In the genomic region with DNA sequence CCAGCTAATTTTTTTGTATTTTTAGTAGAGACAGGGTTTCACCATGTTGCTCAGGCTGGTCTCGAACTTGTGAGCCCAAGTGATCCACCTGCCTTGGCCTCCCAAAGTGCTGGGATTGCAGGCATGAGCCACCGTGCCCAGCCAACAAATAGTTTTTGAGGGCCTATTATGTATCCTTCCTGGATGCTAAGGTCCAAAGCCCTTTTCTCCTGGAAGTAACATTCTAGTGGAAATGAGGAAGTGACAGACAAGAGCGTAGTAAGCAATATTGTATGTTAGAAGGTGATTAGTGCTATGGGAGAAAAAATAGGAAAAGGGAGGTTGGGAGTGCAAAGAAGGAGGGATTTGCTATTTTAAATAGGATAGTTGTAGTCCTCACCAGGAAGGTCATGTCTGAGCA, we compare ENCODE assay signal across 29 cellular contexts.
"Had no signal": no experiment of that assay in that cellular context is flagged by ENCODE, and none has a peak within 500 bp of the region (broad histone marks: within the 10 kb centered on the region; RNA-seq: fewer than 3 reads in every experiment).

No MANE protein-coding gene starts in this region.

- FAIRE-seq: astrocyte, TTC549 had no signal

- H3K27ac Mint-ChIP-seq: activated CD8-positive, alpha-beta T cell treated with anti-CD3 and anti-CD28 coated beads for 36 hours; activated naive CD8-positive, alpha-beta T cell; activated T-helper 17 cell treated with anti-CD3 and anti-CD28 coated beads, Interleukin-2, amount 50 U/mL, for 72 hours; effector memory CD8-positive, alpha-beta T cell; WTC11 had no signal

- ATAC-seq: activated CD8-positive, alpha-beta T cell treated with anti-CD3 and anti-CD28 coated beads for 36 hours; activated T-cell treated with anti-CD3 and anti-CD28 coated beads, Interleukin-2, amount 50 U/mL, for 4 hours; activated T-helper 17 cell treated with anti-CD3 and anti-CD28 coated beads, Interleukin-2, amount 50 U/mL, for 72 hours; effector memory CD8-positive, alpha-beta T cell; foreskin keratinocyte; gastrocnemius medialis; WTC11 had no signal

- H3K9me3 Mint-ChIP-seq: activated CD8-positive, alpha-beta T cell treated with anti-CD3 and anti-CD28 coated beads for 36 hours; activated T-cell treated with anti-CD3 and anti-CD28 coated beads, Interleukin-2, amount 50 U/mL, for 4 hours; activated T-helper 17 cell treated with anti-CD3 and anti-CD28 coated beads, Interleukin-2, amount 50 U/mL, for 72 hours; central memory CD8-positive, alpha-beta T cell; effector memory CD8-positive, alpha-beta T cell had no signal

- DNase-seq: activated CD4-positive, alpha-beta T cell treated with anti-CD3 and anti-CD28 coated beads for 1 hour; activated CD4-positive, alpha-beta T cell treated with anti-CD3 and anti-CD28 coated beads for 48 hours; activated CD4-positive, alpha-beta T cell treated with anti-CD3 and anti-CD28 coated beads, Interleukin-2, amount 50 U/mL, for 1 hour; activated CD4-positive, alpha-beta T cell treated with anti-CD3 and anti-CD28 coated beads, Interleukin-2, amount 50 U/mL, for 48 hours; activated CD8-positive, alpha-beta memory T cell treated with anti-CD3 and anti-CD28 coated beads for 24 hours; activated CD8-positive, alpha-beta T cell treated with anti-CD3 and anti-CD28 coated beads for 36 hours; activated effector memory CD4-positive, alpha-beta T cell treated with Interleukin-2 at 50 U/mL for 16 hours; activated gamma-delta T cell treated with Interleukin-2 at 50 U/mL for 16 hours; activated naive CD4-positive, alpha-beta T cell treated with anti-CD3 and anti-CD28 coated beads, Interleukin-2, amount 50 U/mL, for 16 hours; activated naive CD4-positive, alpha-beta T cell treated with Interleukin-2 at 50 U/mL for 16 hours; activated T-cell treated with anti-CD3 and anti-CD28 coated beads, Interleukin-2, amount 50 U/mL, for 4 hours; amniotic stem cell; anterior cingulate cortex; brain microvascular endothelial cell; dermis blood vessel endothelial cell; effector CD4-positive, alpha-beta T cell; effector memory CD8-positive, alpha-beta T cell; erythroblast; foreskin keratinocyte; gastrocnemius medialis; glutamatergic neuron; heart left ventricle; T-helper 2 cell had no signal

- H3K4me3 Mint-ChIP-seq: activated CD8-positive, alpha-beta T cell treated with anti-CD3 and anti-CD28 coated beads for 36 hours; activated naive CD8-positive, alpha-beta T cell; activated T-cell treated with anti-CD3 and anti-CD28 coated beads, Interleukin-2, amount 50 U/mL, for 4 hours; activated T-helper 17 cell treated with anti-CD3 and anti-CD28 coated beads, Interleukin-2, amount 50 U/mL, for 72 hours; central memory CD8-positive, alpha-beta T cell; effector memory CD8-positive, alpha-beta T cell; WTC11 had no signal

- H3K4me1 Mint-ChIP-seq: activated T-helper 17 cell treated with anti-CD3 and anti-CD28 coated beads, Interleukin-2, amount 50 U/mL, for 72 hours; central memory CD8-positive, alpha-beta T cell; WTC11 had no signal

- H3K36me3 Mint-ChIP-seq: activated naive CD8-positive, alpha-beta T cell; WTC11 had no signal
